Comparison of ENCODE assay signal across 19 cellular contexts in genomic region chr7:84144935-84145334, GRCh38. TPM values are rescaled to one million over a fixed set of nuclear protein-coding genes. Genes with fewer than 3 reads are reported as not detected.
A peak's percentile ranks its signal among the peaks of the same experiment; 100 is the strongest.
DNase-seq lines count a peak whose midpoint lies in the region; ATAC-seq and TF ChIP-seq lines count a peak whose summit lies in the region.
"Had no signal": no experiment of that assay in that cellular context is flagged by ENCODE, and none has a peak within 500 bp of the region (broad histone marks: within the 10 kb centered on the region; RNA-seq: fewer than 3 reads in every experiment).

No MANE protein-coding gene starts in this region.

- WGBS in mammary epithelial cell (ENCODE audit: low coverage, missing lambda C conversion rate), result 100% methylated on average over 1 of the region's 1 CpG

- H3K9ac ChIP-seq in HUES48 (ENCODE audit: low read depth, low read length) (peak overlapping the region; percentile 58; the same call in 1 of the 2 replicates), SK-N-MC (ENCODE audit: insufficient read length) (no peak overlapping the region), iPS-20b (ENCODE audit: low read depth, low read length) (peak overlapping the region; percentile 64), mammary epithelial cell (ENCODE audit: insufficient read depth, low read length) (no peak overlapping the region)

- H3K9me3 ChIP-seq in A673 (ENCODE audit: low read depth, low read length, poor library complexity, severe bottlenecking) (no peaks in the 10 kb centered on the region), HUES48 (ENCODE audit: control insufficient read depth, insufficient read depth, low read length) (no peaks in the 10 kb centered on the region), SK-N-MC (ENCODE audit: low read depth, low read length) (no peaks in the 10 kb centered on the region), iPS-20b (ENCODE audit: insufficient read depth, low read depth, low read length) (no peaks in the 10 kb centered on the region), mammary epithelial cell (replicated peaks; ENCODE audit: insufficient read depth, low read length) (no peaks in the 10 kb centered on the region)
- H3K9me3 ChIP-seq: Peyer's patch had no signal

- H3K4me3 ChIP-seq in A673 (ENCODE audit: low read depth, low read length, poor library complexity, severe bottlenecking) (no peak overlapping the region), HUES48 (ENCODE audit: low read depth, low read length) (peak overlapping the region; percentile 39), SK-N-MC (no peak overlapping the region), iPS-20b (ENCODE audit: low read length) (peak overlapping the region; percentile 31; the same call in 1 of the 2 replicates), mammary epithelial cell (replicated peaks in 1 of 3; ENCODE audit: insufficient read depth in 1 of 3, low read depth in 2 of 3, low read length in 3 of 3) (no peak overlapping the region)
- H3K4me3 ChIP-seq: Peyer's patch had no signal

- in situ Hi-C loops in mammary epithelial cell (cut with MboI; ENCODE audit: low sequenced_read_pairs in 2 of 2), result no loop called here

- TF ChIP-seq CTCF in A673 (conservative IDR thresholded peaks at IDR 0.05; ENCODE audit: low read depth, low read length), result no peak
- no peak for TF ChIP-seq CTCF in mammary epithelial cell (conservative IDR thresholded peaks at IDR 0.05 in 1 of 2, IDR thresholded peaks at IDR 0.05 in 1 of 2; ENCODE audit: extremely low read depth in 1 of 2, insufficient read depth in 1 of 2, low read depth in 1 of 2, low read length in 2 of 2)

- dilution Hi-C loops in mammary epithelial cell (cut with HindIII; ENCODE audit: low sequenced_read_pairs), result no loop called here

- no peaks in the 10 kb centered on the region for H3K79me2 ChIP-seq in mammary epithelial cell (ENCODE audit: insufficient read depth, low read length)

- H4K20me1 ChIP-seq in mammary epithelial cell (ENCODE audit: insufficient read depth, low read length), result no peaks in the 10 kb centered on the region

- H3K36me3 ChIP-seq in A673 (ENCODE audit: insufficient read depth, low read length, poor library complexity, severe bottlenecking) (no peaks in the 10 kb centered on the region), HUES48 (ENCODE audit: control insufficient read depth, insufficient read depth, low read length) (no peaks in the 10 kb centered on the region), SK-N-MC (ENCODE audit: insufficient read depth, low read length) (no peaks in the 10 kb centered on the region), iPS-20b (ENCODE audit: insufficient read depth, low read depth, low read length) (no peaks in the 10 kb centered on the region), mammary epithelial cell (ENCODE audit: insufficient read depth, low read length) (no peaks in the 10 kb centered on the region)
- H3K36me3 ChIP-seq: Peyer's patch had no signal

- TSS peak; percentile 52 for BruUV-seq in A673 (replicated peaks; lab: Mats Ljungman, UMichigan)
- no TSS peak for BruUV-seq in mammary epithelial cell (replicated peaks; lab: Mats Ljungman, UMichigan)

- H3K36me3 Mint-ChIP-seq in stimulated activated naive B cell treated with anti-CD40 and anti-IgM and Interleukin-4, amounts not matched to agents 10 μg/mL and 1 μg/mL and 100 μg/mL, for 72 hours, result no peaks in the 10 kb centered on the region
- H3K36me3 Mint-ChIP-seq: CD4-positive, CD25-positive, alpha-beta regulatory T cell had no signal

- peaks cover 63% of the 10 kb centered on the region for H3K4me1 ChIP-seq in A673 (ENCODE audit: insufficient read depth, low read length, poor library complexity, severe bottlenecking)
- H3K4me1 ChIP-seq in HUES48 (ENCODE audit: control insufficient read depth, insufficient read depth, low read length), result peaks cover 78% of the 10 kb centered on the region
- H3K4me1 ChIP-seq in iPS-20b (ENCODE audit: insufficient read depth, low read length), result peaks cover 57% of the 10 kb centered on the region
- H3K4me1 ChIP-seq in mammary epithelial cell (ENCODE audit: insufficient read depth, low read length), result no peaks in the 10 kb centered on the region
- H3K4me1 ChIP-seq: Peyer's patch had no signal

- no peak overlapping the region for H3K4me2 ChIP-seq in mammary epithelial cell (ENCODE audit: insufficient read depth, low read depth, low read length)

- H2AFZ ChIP-seq in mammary epithelial cell (ENCODE audit: low read depth, low read length), result no peak overlapping the region

- H3K4me3 Mint-ChIP-seq in stimulated activated naive B cell treated with anti-CD40 and anti-IgM and Interleukin-4, amounts not matched to agents 10 μg/mL and 1 μg/mL and 100 μg/mL, for 72 hours, result no peak overlapping the region
- H3K4me3 Mint-ChIP-seq: CD4-positive, CD25-positive, alpha-beta regulatory T cell had no signal

- H3K27me3 Mint-ChIP-seq in stimulated activated naive B cell treated with anti-CD40 and anti-IgM and Interleukin-4, amounts not matched to agents 10 μg/mL and 1 μg/mL and 100 μg/mL, for 72 hours, result no peaks in the 10 kb centered on the region
- H3K27me3 Mint-ChIP-seq: CD4-positive, CD25-positive, alpha-beta regulatory T cell had no signal

- no peak overlapping the region for H3K27ac Mint-ChIP-seq in stimulated activated naive B cell treated with anti-CD40 and anti-IgM and Interleukin-4, amounts not matched to agents 10 μg/mL and 1 μg/mL and 100 μg/mL, for 72 hours
- H3K27ac Mint-ChIP-seq: CD4-positive, CD25-positive, alpha-beta regulatory T cell had no signal

- no peaks in the 10 kb centered on the region for H3K9me3 Mint-ChIP-seq in stimulated activated naive B cell treated with anti-CD40 and anti-IgM and Interleukin-4, amounts not matched to agents 10 μg/mL and 1 μg/mL and 100 μg/mL, for 72 hours

- H3K27ac ChIP-seq in A673 (ENCODE audit: low read depth, low read length, poor library complexity, severe bottlenecking), result peak overlapping the region; percentile 76
- peak overlapping the region; percentile 78 for H3K27ac ChIP-seq in HUES48 (ENCODE audit: low read depth, low read length)
- H3K27ac ChIP-seq in SK-N-MC, result peak overlapping the region; percentile 80
- peak overlapping the region; percentile 78 for H3K27ac ChIP-seq in iPS-20b (ENCODE audit: low read length)
- no peak overlapping the region for H3K27ac ChIP-seq in mammary epithelial cell (ENCODE audit: insufficient read depth, low read depth, low read length)
- H3K27ac ChIP-seq: Peyer's patch had no signal

- ATAC-seq in stimulated activated naive B cell treated with anti-CD40 and anti-IgM and Interleukin-4, amounts not matched to agents 10 μg/mL and 1 μg/mL and 100 μg/mL, for 72 hours (replicated peaks), result no peak

- DNase-seq in A673 (ENCODE audit: low spot score) (no peak), SK-N-MC (ENCODE audit: low read depth, low spot score) (no peak), mammary epithelial cell (no peak)
- DNase-seq in stimulated activated CD4-positive, alpha-beta T cell treated with anti-CD3 and anti-CD28 coated beads, Interleukin-2, amount 100 ng/mL, for 48 hours, result no peak
- DNase-seq in stimulated activated CD4-positive, alpha-beta T cell treated with anti-CD3 and anti-CD28 coated beads, Interleukin-4, amount 100 ng/mL, for 24 hours, result no peak
- DNase-seq in stimulated activated naive B cell treated with anti-CD40 and anti-IgM and Interleukin-4, amounts not matched to agents 10 μg/mL and 1 μg/mL and 100 μg/mL, for 72 hours, result no peak
- DNase-seq: CD4-positive, CD25-positive, alpha-beta regulatory T cell; GF-D8; KBM-7; NCI-H1092 treated with DMSO at 0.1 percent for 48 hours; NCI-H1694; NCI-H2107; NCI-H226; NCI-H774; Peyer's patch; SHP77; SW 1271 had no signal

- H3K27me3 ChIP-seq in A673 (replicated peaks; ENCODE audit: insufficient read depth, low read depth, low read length, poor library complexity) (no peaks in the 10 kb centered on the region), HUES48 (ENCODE audit: control insufficient read depth, insufficient read depth, low read length) (no peaks in the 10 kb centered on the region), iPS-20b (ENCODE audit: insufficient read depth, low read length) (no peaks in the 10 kb centered on the region), mammary epithelial cell (ENCODE audit: insufficient read depth, low read length) (no peaks in the 10 kb centered on the region)
- H3K27me3 ChIP-seq: Peyer's patch had no signal

- POLR2A ChIA-PET in A673 (lab: Charles Lee; ENCODE audit: low non-redundant PET), result no interaction called here

- intact Hi-C loops in A673 (cut with micrococcal nuclease; ENCODE audit: unreplicated experiment) (no loop called here), mammary epithelial cell (cut with micrococcal nuclease) (no loop called here)

- CTCF ChIA-PET in A673 (lab: Charles Lee), result no interaction called here
- CTCF ChIA-PET in mammary epithelial cell (lab: Charles Lee; ENCODE audit: low non-redundant PET), result no interaction called here

- H3K4me1 Mint-ChIP-seq in stimulated activated naive B cell treated with anti-CD40 and anti-IgM and Interleukin-4, amounts not matched to agents 10 μg/mL and 1 μg/mL and 100 μg/mL, for 72 hours, result no peaks in the 10 kb centered on the region
- H3K4me1 Mint-ChIP-seq: CD4-positive, CD25-positive, alpha-beta regulatory T cell had no signal

RNA-seq across cellular contexts. Expression of gene SEMA3A, which starts 49.7 kb away (rescaled TPM):
- total RNA-seq in A673 (2021) (22.8 and 26.9 TPM in 2 replicates), mammary epithelial cell (10 to 100 TPM in 1 of 2 donors, under 1 TPM in 1; 0.83 to 12.8 TPM)
- polyA plus RNA-seq in mammary epithelial cell, result 6.9 TPM
- 26.9 TPM for polyA minus RNA-seq in mammary epithelial cell
- total RNA-seq: CD4-positive, CD25-positive, alpha-beta regulatory T cell had no signal
- polyA plus RNA-seq: CD4-positive, CD25-positive, alpha-beta regulatory T cell had no signal

Comparison
In these comparisons a context has a peak if more than half of its experiments do, and no peak if none do; other contexts are left out.
1. H3K4me3 ChIP-seq: peak in HUES48 (single experiment) and iPS-20b (single experiment); none in A673 (single experiment), SK-N-MC (single experiment) and mammary epithelial cell (0 of 3).
2. H3K9ac ChIP-seq: peak in HUES48 (single experiment) and iPS-20b (single experiment); none in SK-N-MC (single experiment) and mammary epithelial cell (single experiment).